In genomic region chr20:1392443-1392692, GRCh38 we compare ENCODE assay signal across 8 cellular contexts. TPM values are rescaled to one million over a fixed set of nuclear protein-coding genes. Genes with fewer than 3 reads are reported as not detected.
DNase-seq lines count a peak whose midpoint lies in the region; ATAC-seq and TF ChIP-seq lines count a peak whose summit lies in the region.

No MANE protein-coding gene starts in this region.

- H3K27ac Mint-ChIP-seq in type B pancreatic cell = peak overlapping the region; percentile 85

- intact Hi-C loops in ascending aorta (cut with DNase I) = loop anchor here (2.0 to 10.0 kb wide), 4 partner anchors 126 to 1068 kb away; partner anchors contain the start of genes PSMF1, SNPH, SOX12 and SRXN1

- ATAC-seq in GM18909 (IDR thresholded peaks at IDR 0.05; ENCODE audit: poor library complexity, unreplicated experiment) = peak; percentile 31
- ATAC-seq in HG03135 (IDR thresholded peaks at IDR 0.05; ENCODE audit: unreplicated experiment) = peak; percentile 23
- no peak for ATAC-seq in HG03457 (IDR thresholded peaks at IDR 0.05; ENCODE audit: unreplicated experiment)

- no peaks in the 10 kb centered on the region for H3K9me3 Mint-ChIP-seq in type B pancreatic cell

- H3K9me3 ChIP-seq in ascending aorta (no peaks in the 10 kb centered on the region), liver (ENCODE audit: control insufficient read depth in 4 of 4, low read length in 3 of 4) (no peaks in the 10 kb centered on the region)

- H3K4me1 Mint-ChIP-seq in type B pancreatic cell (ENCODE audit: unreplicated experiment) = peaks cover 39% of the 10 kb centered on the region

- DNase-seq in ascending aorta (ENCODE audit: low spot score in 2 of 2) (no peak), type B pancreatic cell (ENCODE audit: extremely low spot score, unreplicated experiment) (no peak), GM19240 (ENCODE audit: insufficient read length, low spot score) (no peak), NCI-H2171 treated with DMSO at 0.1 percent for 48 hours (lab: John Stamatoyannopoulos, UW) (no peak)

- H3K4me1 ChIP-seq in ascending aorta = peaks cover 13 to 41% of the 10 kb centered on the region in 2 donors
- H3K4me1 ChIP-seq in liver (ENCODE audit: control insufficient read depth in 4 of 4, insufficient read depth in 4 of 4, low read length in 3 of 4) = peaks cover 3 to 46% (median 26%) of the 10 kb centered on the region in 4 donors

- TF ChIP-seq CTCF in ascending aorta (IDR thresholded peaks at IDR 0.05) = no peak
- no peak for TF ChIP-seq CTCF in liver (IDR thresholded peaks at IDR 0.05; ENCODE audit: low read depth, low read length, missing input control)
- TF ChIP-seq CTCF in type B pancreatic cell (conservative IDR thresholded peaks at IDR 0.05) = no peak

- H3K27me3 Mint-ChIP-seq in type B pancreatic cell = peaks cover 36% of the 10 kb centered on the region

- H3K27ac ChIP-seq in ascending aorta (peak overlapping the region; percentile 84 to 86), liver (ENCODE audit: low read depth in 1 of 2, low read length in 2 of 2) (peak overlapping the region; percentile 81 to 83)

- H3K9ac ChIP-seq in liver (ENCODE audit: low read depth in 1 of 2, low read length in 2 of 2) = peak overlapping the region; percentile 66 to 91

- H3K27me3 ChIP-seq in ascending aorta = no peaks in the 10 kb centered on the region
- no peaks in the 10 kb centered on the region for H3K27me3 ChIP-seq in liver (ENCODE audit: control insufficient read depth in 4 of 4, insufficient read depth in 4 of 4, low read length in 3 of 4)

- H3K4me3 ChIP-seq in ascending aorta (peak overlapping the region; percentile 80 to 92), liver (ENCODE audit: low read depth in 1 of 3, low read length in 3 of 3) (peak overlapping the region; percentile 87 to 97 (median 91))

- WGBS in liver = 0% methylated on average over 13 of the region's 13 CpGs

- no peak for TF ChIP-seq RAD21 in liver (IDR thresholded peaks at IDR 0.05)

- peak overlapping the region; percentile 94 for H3K4me3 Mint-ChIP-seq in type B pancreatic cell

- no peaks in the 10 kb centered on the region for H3K36me3 Mint-ChIP-seq in type B pancreatic cell

- H3K36me3 ChIP-seq in ascending aorta (no peaks in the 10 kb centered on the region), liver (ENCODE audit: control insufficient read depth in 4 of 4, insufficient read depth in 3 of 4, low read depth in 1 of 4, low read length in 3 of 4) (no peaks in the 10 kb centered on the region)

TF ChIP-seq in liver, 16 proteins besides CTCF, POLR2A, EP300 and RAD21:
- TF ChIP-seq SP1 (IDR thresholded peaks at IDR 0.05) (no peak), NR2F2 (IDR thresholded peaks at IDR 0.05) (peak; percentile 6)

RNA-seq across cellular contexts. Expression of gene FKBP1A, which starts 0.5 kb away (rescaled TPM):
- 202 TPM for total RNA-seq in ascending aorta
- 10 to 100 TPM; 49.3 to 50.0 TPM for total RNA-seq in liver
- 100 to 1,000 TPM; 104 to 114 TPM for polyA plus RNA-seq in liver
- 149 and 177 TPM in 2 replicates for total RNA-seq in type B pancreatic cell (ENCODE audit: low replicate concordance)
